1 cellular context compared by ENCODE assay signal in the genomic region with DNA sequence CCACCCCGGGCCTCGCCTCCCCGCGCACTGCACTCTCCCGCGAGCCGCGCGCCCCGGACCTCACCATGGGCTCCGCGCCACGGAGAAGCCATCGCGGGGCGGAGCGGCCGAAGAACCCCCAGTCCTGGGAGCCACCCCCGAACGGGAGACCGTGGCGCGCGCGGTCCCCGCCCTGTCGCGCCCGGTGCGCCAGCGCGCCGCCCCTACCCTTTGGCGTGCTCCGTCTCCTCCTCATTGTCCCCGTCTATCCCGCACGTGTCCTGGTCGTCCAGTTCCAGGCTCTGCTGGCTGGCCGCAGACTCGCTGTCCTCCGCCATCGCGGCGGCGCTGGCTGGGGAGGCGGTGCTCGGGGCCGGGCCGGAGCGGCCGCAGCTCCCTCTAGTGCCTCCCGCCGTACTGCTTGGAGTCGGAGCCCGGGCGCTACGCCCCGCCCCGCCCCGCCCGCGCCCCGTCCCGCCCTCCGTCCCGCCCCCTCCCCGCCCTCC.
A peak's percentile ranks its signal among the peaks of the same experiment; 100 is the strongest.
TF ChIP-seq lines count a peak whose summit lies in the region.

Gene NMT2, minus strand, starts transcription at position 398 of the 485 bp plus-strand sequence. Its CDS starts 81 bp downstream, at position 317.

TF ChIP-seq in GM12878, 131 proteins besides CTCF, POLR2A, EP300 and RAD21 (continued from another document and continues in another):
- TF ChIP-seq CREB1 (IDR thresholded peaks at IDR 0.05; ENCODE audit: low read depth) (peak; percentile 46; the same call in 1 of the 2 replicates), CREM (IDR thresholded peaks at IDR 0.05; ENCODE audit: low read depth) (no peak), BHLHE40 (IDR thresholded peaks at IDR 0.05; ENCODE audit: borderline replicate concordance in 1 of 2, low read depth in 2 of 2, low read length in 1 of 2) (peak; percentile 46 to 91; a peak in 3 of 4 replicates), MYB (IDR thresholded peaks at IDR 0.05; ENCODE audit: borderline replicate concordance, low read depth, low read length) (no peak), RELA (IDR thresholded peaks at IDR 0.05; ENCODE audit: borderline replicate concordance, partially characterized antibody) (peak; percentile 56), IKZF1 (conservative IDR thresholded peaks at IDR 0.05) (peak; percentile 51; the same call in 1 of the 2 replicates), LARP7 (IDR thresholded peaks at IDR 0.05) (peak; percentile 64), KDM1A (IDR thresholded peaks at IDR 0.05; ENCODE audit: borderline replicate concordance) (no peak), RBBP5 (conservative IDR thresholded peaks at IDR 0.05) (no peak), TCF12 (IDR thresholded peaks at IDR 0.05; ENCODE audit: low read depth, low read length) (no peak), SREBF2 (IDR thresholded peaks at IDR 0.05; ENCODE audit: low read length) (no peak), SMC3 (IDR thresholded peaks at IDR 0.05; ENCODE audit: borderline replicate concordance, low read length) (peak; percentile 19; the same call in 1 of the 2 replicates), SMARCA5 (IDR thresholded peaks at IDR 0.05) (peak; percentile 85), IRF4 (IDR thresholded peaks at IDR 0.05; ENCODE audit: low read depth, low read length) (no peak), NR2C1 (IDR thresholded peaks at IDR 0.05) (no peak), ZNF687 (IDR thresholded peaks at IDR 0.05) (no peak), ZNF24 (IDR thresholded peaks at IDR 0.05) (no peak), STAT3 (IDR thresholded peaks at IDR 0.05; ENCODE audit: low read depth, low read length) (no peak), TCF3 (IDR thresholded peaks at IDR 0.05; ENCODE audit: borderline replicate concordance, insufficient read depth, low read depth, low read length) (no peak), SP1 (IDR thresholded peaks at IDR 0.05; ENCODE audit: low read depth, low read length) (no peak), ZNF592 (IDR thresholded peaks at IDR 0.05) (no peak), EGR1 (IDR thresholded peaks at IDR 0.05; ENCODE audit: borderline replicate concordance in 1 of 2, low read depth in 2 of 2, low read length in 2 of 2) (peak in 1 of 2 experiments; percentile 9; a peak in 1 of 3 replicates), NFYA (IDR thresholded peaks at IDR 0.05; ENCODE audit: borderline replicate concordance, low read depth, low read length) (no peak), SIX5 (IDR thresholded peaks at IDR 0.05; ENCODE audit: low read depth, low read length, severe bottlenecking) (no peak), JUND (IDR thresholded peaks at IDR 0.05; ENCODE audit: low read depth, low read length) (no peak), PAX8 (IDR thresholded peaks at IDR 0.05) (no peak), RB1 (IDR thresholded peaks at IDR 0.05; ENCODE audit: borderline replicate concordance) (peak; percentile 69; the same call in 1 of the 2 replicates), BACH1 (IDR thresholded peaks at IDR 0.05; ENCODE audit: borderline replicate concordance) (peak; percentile 59), POLR2AphosphoS5 (IDR thresholded peaks at IDR 0.05; ENCODE audit: low read length) (peak; percentile 80; the same call in 1 of the 2 replicates)
- TF ChIP-seq, protein P1, sequence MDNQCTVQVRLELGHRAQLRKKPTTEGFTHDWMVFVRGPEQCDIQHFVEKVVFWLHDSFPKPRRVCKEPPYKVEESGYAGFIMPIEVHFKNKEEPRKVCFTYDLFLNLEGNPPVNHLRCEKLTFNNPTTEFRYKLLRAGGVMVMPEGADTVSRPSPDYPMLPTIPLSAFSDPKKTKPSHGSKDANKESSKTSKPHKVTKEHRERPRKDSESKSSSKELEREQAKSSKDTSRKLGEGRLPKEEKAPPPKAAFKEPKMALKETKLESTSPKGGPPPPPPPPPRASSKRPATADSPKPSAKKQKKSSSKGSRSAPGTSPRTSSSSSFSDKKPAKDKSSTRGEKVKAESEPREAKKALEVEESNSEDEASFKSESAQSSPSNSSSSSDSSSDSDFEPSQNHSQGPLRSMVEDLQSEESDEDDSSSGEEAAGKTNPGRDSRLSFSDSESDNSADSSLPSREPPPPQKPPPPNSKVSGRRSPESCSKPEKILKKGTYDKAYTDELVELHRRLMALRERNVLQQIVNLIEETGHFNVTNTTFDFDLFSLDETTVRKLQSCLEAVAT (IDR thresholded peaks at IDR 0.05) = no peak
- TF ChIP-seq, protein P2, sequence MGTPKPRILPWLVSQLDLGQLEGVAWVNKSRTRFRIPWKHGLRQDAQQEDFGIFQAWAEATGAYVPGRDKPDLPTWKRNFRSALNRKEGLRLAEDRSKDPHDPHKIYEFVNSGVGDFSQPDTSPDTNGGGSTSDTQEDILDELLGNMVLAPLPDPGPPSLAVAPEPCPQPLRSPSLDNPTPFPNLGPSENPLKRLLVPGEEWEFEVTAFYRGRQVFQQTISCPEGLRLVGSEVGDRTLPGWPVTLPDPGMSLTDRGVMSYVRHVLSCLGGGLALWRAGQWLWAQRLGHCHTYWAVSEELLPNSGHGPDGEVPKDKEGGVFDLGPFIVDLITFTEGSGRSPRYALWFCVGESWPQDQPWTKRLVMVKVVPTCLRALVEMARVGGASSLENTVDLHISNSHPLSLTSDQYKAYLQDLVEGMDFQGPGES (IDR thresholded peaks at IDR 0.05) = no peak
- TF ChIP-seq, protein P3, sequence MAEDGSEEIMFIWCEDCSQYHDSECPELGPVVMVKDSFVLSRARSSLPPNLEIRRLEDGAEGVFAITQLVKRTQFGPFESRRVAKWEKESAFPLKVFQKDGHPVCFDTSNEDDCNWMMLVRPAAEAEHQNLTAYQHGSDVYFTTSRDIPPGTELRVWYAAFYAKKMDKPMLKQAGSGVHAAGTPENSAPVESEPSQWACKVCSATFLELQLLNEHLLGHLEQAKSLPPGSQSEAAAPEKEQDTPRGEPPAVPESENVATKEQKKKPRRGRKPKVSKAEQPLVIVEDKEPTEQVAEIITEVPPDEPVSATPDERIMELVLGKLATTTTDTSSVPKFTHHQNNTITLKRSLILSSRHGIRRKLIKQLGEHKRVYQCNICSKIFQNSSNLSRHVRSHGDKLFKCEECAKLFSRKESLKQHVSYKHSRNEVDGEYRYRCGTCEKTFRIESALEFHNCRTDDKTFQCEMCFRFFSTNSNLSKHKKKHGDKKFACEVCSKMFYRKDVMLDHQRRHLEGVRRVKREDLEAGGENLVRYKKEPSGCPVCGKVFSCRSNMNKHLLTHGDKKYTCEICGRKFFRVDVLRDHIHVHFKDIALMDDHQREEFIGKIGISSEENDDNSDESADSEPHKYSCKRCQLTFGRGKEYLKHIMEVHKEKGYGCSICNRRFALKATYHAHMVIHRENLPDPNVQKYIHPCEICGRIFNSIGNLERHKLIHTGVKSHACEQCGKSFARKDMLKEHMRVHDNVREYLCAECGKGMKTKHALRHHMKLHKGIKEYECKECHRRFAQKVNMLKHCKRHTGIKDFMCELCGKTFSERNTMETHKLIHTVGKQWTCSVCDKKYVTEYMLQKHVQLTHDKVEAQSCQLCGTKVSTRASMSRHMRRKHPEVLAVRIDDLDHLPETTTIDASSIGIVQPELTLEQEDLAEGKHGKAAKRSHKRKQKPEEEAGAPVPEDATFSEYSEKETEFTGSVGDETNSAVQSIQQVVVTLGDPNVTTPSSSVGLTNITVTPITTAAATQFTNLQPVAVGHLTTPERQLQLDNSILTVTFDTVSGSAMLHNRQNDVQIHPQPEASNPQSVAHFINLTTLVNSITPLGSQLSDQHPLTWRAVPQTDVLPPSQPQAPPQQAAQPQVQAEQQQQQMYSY (CRISPR knock-in tag; IDR thresholded peaks at IDR 0.05) = no peak
- TF ChIP-seq, protein P4, sequence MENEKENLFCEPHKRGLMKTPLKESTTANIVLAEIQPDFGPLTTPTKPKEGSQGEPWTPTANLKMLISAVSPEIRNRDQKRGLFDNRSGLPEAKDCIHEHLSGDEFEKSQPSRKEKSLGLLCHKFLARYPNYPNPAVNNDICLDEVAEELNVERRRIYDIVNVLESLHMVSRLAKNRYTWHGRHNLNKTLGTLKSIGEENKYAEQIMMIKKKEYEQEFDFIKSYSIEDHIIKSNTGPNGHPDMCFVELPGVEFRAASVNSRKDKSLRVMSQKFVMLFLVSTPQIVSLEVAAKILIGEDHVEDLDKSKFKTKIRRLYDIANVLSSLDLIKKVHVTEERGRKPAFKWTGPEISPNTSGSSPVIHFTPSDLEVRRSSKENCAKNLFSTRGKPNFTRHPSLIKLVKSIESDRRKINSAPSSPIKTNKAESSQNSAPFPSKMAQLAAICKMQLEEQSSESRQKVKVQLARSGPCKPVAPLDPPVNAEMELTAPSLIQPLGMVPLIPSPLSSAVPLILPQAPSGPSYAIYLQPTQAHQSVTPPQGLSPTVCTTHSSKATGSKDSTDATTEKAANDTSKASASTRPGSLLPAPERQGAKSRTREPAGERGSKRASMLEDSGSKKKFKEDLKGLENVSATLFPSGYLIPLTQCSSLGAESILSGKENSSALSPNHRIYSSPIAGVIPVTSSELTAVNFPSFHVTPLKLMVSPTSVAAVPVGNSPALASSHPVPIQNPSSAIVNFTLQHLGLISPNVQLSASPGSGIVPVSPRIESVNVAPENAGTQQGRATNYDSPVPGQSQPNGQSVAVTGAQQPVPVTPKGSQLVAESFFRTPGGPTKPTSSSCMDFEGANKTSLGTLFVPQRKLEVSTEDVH (IDR thresholded peaks at IDR 0.05; ENCODE audit: low read depth, partially characterized antibody) = no peak
- TF ChIP-seq, protein P5, sequence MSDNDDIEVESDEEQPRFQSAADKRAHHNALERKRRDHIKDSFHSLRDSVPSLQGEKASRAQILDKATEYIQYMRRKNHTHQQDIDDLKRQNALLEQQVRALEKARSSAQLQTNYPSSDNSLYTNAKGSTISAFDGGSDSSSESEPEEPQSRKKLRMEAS (IDR thresholded peaks at IDR 0.05; ENCODE audit: low read depth, low read length) = 0 out of 2 replicates have a peak, but pooled peaks have one; percentile 15
- TF ChIP-seq, protein P6, sequence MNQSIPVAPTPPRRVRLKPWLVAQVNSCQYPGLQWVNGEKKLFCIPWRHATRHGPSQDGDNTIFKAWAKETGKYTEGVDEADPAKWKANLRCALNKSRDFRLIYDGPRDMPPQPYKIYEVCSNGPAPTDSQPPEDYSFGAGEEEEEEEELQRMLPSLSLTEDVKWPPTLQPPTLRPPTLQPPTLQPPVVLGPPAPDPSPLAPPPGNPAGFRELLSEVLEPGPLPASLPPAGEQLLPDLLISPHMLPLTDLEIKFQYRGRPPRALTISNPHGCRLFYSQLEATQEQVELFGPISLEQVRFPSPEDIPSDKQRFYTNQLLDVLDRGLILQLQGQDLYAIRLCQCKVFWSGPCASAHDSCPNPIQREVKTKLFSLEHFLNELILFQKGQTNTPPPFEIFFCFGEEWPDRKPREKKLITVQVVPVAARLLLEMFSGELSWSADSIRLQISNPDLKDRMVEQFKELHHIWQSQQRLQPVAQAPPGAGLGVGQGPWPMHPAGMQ (IDR thresholded peaks at IDR 0.05; ENCODE audit: borderline replicate concordance) = no peak
- TF ChIP-seq, protein P7, sequence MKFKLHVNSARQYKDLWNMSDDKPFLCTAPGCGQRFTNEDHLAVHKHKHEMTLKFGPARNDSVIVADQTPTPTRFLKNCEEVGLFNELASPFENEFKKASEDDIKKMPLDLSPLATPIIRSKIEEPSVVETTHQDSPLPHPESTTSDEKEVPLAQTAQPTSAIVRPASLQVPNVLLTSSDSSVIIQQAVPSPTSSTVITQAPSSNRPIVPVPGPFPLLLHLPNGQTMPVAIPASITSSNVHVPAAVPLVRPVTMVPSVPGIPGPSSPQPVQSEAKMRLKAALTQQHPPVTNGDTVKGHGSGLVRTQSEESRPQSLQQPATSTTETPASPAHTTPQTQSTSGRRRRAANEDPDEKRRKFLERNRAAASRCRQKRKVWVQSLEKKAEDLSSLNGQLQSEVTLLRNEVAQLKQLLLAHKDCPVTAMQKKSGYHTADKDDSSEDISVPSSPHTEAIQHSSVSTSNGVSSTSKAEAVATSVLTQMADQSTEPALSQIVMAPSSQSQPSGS (IDR thresholded peaks at IDR 0.05; ENCODE audit: low read length) = no peak
